23 cellular contexts compared by ENCODE assay signal in the genomic region with DNA sequence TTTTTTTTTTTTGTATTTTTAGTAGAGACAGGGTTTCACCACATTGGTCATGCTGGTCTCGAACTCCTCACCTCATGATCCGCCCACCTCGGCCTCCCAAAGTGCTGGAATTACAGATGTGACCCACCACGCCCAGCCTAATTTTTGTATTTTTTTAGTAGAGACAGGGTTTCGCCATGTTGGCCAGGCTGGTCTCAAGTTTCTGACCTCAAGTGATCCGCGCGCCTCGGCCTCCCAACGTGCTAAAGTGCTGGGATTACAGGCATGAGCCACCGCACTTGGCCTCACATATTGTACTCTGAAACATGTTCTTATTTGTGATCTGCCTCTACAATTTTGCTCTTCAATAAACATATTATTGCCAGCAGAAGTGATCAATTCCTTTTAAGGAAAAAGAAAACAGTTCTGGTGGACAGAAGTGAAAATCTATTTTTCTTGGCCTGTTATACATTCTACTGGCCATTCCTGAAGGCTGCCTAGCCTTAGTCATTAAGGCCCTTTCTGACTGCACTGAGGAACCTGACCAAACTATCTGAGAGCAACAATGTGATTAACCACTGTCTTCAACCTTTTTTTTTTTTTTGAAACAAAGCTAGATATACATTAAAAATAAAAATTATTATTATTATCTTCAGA. TPM values are rescaled to one million over a fixed set of nuclear protein-coding genes. Genes with fewer than 3 reads are reported as not detected.
DNase-seq lines count a peak whose midpoint lies in the region; ATAC-seq and TF ChIP-seq lines count a peak whose summit lies in the region.
"Had no signal": no experiment of that assay in that cellular context is flagged by ENCODE, and none has a peak within 500 bp of the region (broad histone marks: within the 10 kb centered on the region; RNA-seq: fewer than 3 reads in every experiment).

No MANE protein-coding gene starts in this region.

- intact Hi-C loops in gastrocnemius medialis (cut with DNase I; ENCODE audit: low total_unique reads), result loop anchor here (2.0 kb wide), 2 partner anchors 37 to 121 kb away; a partner anchor contains a TSS

- peaks cover 0 to 66% of the 10 kb centered on the region in 2 donors for H3K36me3 ChIP-seq in gastrocnemius medialis
- H3K36me3 ChIP-seq in neural progenitor cell, result peaks cover 15% of the 10 kb centered on the region

- no peaks in the 10 kb centered on the region for H4K20me1 ChIP-seq in neural progenitor cell (ENCODE audit: low read depth)

- no peaks in the 10 kb centered on the region for H3K9me3 ChIP-seq in gastrocnemius medialis
- no peaks in the 10 kb centered on the region for H3K9me3 ChIP-seq in neural progenitor cell (ENCODE audit: low read depth)

- no peak overlapping the region for H3K4me3 Mint-ChIP-seq in neural progenitor cell
- H3K4me3 Mint-ChIP-seq: activated naive CD4-positive, alpha-beta T cell treated with anti-CD3 and anti-CD28 coated beads, Interleukin-2, amount 50 U/mL, for 24 hours; neural crest cell; stimulated activated naive B cell treated with anti-CD40 and anti-IgM and Interleukin-4, amounts not matched to agents 10 μg/mL and 1 μg/mL and 100 μg/mL, for 72 hours had no signal

- DNase-seq in AG09309 (ENCODE audit: low read depth) (peak; percentile 29), amniotic stem cell (lab: John Stamatoyannopoulos, UW) (peak; percentile 15), fibroblast of pulmonary artery (ENCODE audit: low read depth) (peak; percentile 26), gastrocnemius medialis (peak in 1 of 2 donors; percentile 58), NCI-H1105 (lab: John Stamatoyannopoulos, UW) (no peak), neural progenitor cell (ENCODE audit: low spot score) (no peak), NCI-H2171 (lab: John Stamatoyannopoulos, UW) (no peak)
- DNase-seq: activated CD4-positive, alpha-beta T cell treated with anti-CD3 and anti-CD28 coated beads, Interleukin-2, amount 50 U/mL, for 1 hour; activated T-cell treated with anti-CD3 and anti-CD28 coated beads for 4 hours; caudate nucleus; effector CD4-positive, alpha-beta T cell; H7; KG1; left colon; midbrain; NCI-H1092; NCI-H524; retina; stimulated activated naive B cell treated with anti-CD40 and anti-IgM and Interleukin-4, amounts not matched to agents 10 μg/mL and 1 μg/mL and 100 μg/mL, for 72 hours had no signal

- no peak for TF ChIP-seq POLR2A in gastrocnemius medialis (IDR thresholded peaks at IDR 0.05)

- H3K4me1 Mint-ChIP-seq in neural progenitor cell, result no peaks in the 10 kb centered on the region
- H3K4me1 Mint-ChIP-seq: activated naive CD4-positive, alpha-beta T cell treated with anti-CD3 and anti-CD28 coated beads, Interleukin-2, amount 50 U/mL, for 24 hours; neural crest cell had no signal

- no peak overlapping the region for H3K27ac Mint-ChIP-seq in neural progenitor cell
- H3K27ac Mint-ChIP-seq: activated naive CD4-positive, alpha-beta T cell treated with anti-CD3 and anti-CD28 coated beads, Interleukin-2, amount 50 U/mL, for 24 hours; stimulated activated naive B cell treated with anti-CD40 and anti-IgM and Interleukin-4, amounts not matched to agents 10 μg/mL and 1 μg/mL and 100 μg/mL, for 72 hours had no signal

- TF ChIP-seq CTCF in AG09309 (IDR thresholded peaks at IDR 0.05; ENCODE audit: control insufficient read depth, insufficient read depth, low read depth, low read length, missing control alignments) (no peak), fibroblast of pulmonary artery (IDR thresholded peaks at IDR 0.05; ENCODE audit: low read length, missing control alignments) (no peak), gastrocnemius medialis (IDR thresholded peaks at IDR 0.05 in 4 of 5, conservative IDR thresholded peaks at IDR 0.05 in 1 of 5) (no peak), neural progenitor cell (IDR thresholded peaks at IDR 0.05) (no peak)

- no peaks in the 10 kb centered on the region for H3K9me3 Mint-ChIP-seq in neural progenitor cell
- H3K9me3 Mint-ChIP-seq: activated naive CD4-positive, alpha-beta T cell treated with anti-CD3 and anti-CD28 coated beads, Interleukin-2, amount 50 U/mL, for 24 hours; neural crest cell; stimulated activated naive B cell treated with anti-CD40 and anti-IgM and Interleukin-4, amounts not matched to agents 10 μg/mL and 1 μg/mL and 100 μg/mL, for 72 hours had no signal

- in situ Hi-C loops in gastrocnemius medialis (cut with MboI; ENCODE audit: low sequenced_read_pairs in 4 of 4), result no loop called here

- H3F3A ChIP-seq in neural progenitor cell (ENCODE audit: low read depth), result no peaks in the 10 kb centered on the region

- H3K4me2 ChIP-seq in neural progenitor cell, result no peak overlapping the region

- H3K27me3 Mint-ChIP-seq in neural progenitor cell (ENCODE audit: insufficient read depth, low read depth), result no peaks in the 10 kb centered on the region
- H3K27me3 Mint-ChIP-seq: activated naive CD4-positive, alpha-beta T cell treated with anti-CD3 and anti-CD28 coated beads, Interleukin-2, amount 50 U/mL, for 24 hours; stimulated activated naive B cell treated with anti-CD40 and anti-IgM and Interleukin-4, amounts not matched to agents 10 μg/mL and 1 μg/mL and 100 μg/mL, for 72 hours had no signal

- ATAC-seq in gastrocnemius medialis, result peak; percentile 20 to 48
- ATAC-seq in HG03571 (IDR thresholded peaks at IDR 0.05; ENCODE audit: unreplicated experiment), result no peak
- ATAC-seq: left colon; stimulated activated naive B cell treated with anti-CD40 and anti-IgM and Interleukin-4, amounts not matched to agents 10 μg/mL and 1 μg/mL and 100 μg/mL, for 72 hours had no signal

- H3K4me3 ChIP-seq in AG09309 (ENCODE audit: control insufficient read depth, low read depth, low read length), result no peak overlapping the region
- no peak overlapping the region for H3K4me3 ChIP-seq in fibroblast of pulmonary artery (replicated peaks; ENCODE audit: low read depth, low read length)
- H3K4me3 ChIP-seq in gastrocnemius medialis, result no peak overlapping the region
- H3K4me3 ChIP-seq in neural progenitor cell, result no peak overlapping the region

- H3K9ac ChIP-seq in neural progenitor cell, result no peak overlapping the region

- peak overlapping the region; percentile 69 to 84 (median 80) for H3K27ac ChIP-seq in gastrocnemius medialis
- no peak overlapping the region for H3K27ac ChIP-seq in neural progenitor cell
- H3K27ac ChIP-seq: RWPE1 had no signal

- H3K27me3 ChIP-seq in gastrocnemius medialis, result no peaks in the 10 kb centered on the region
- no peaks in the 10 kb centered on the region for H3K27me3 ChIP-seq in neural progenitor cell

- peaks cover 22 to 49% of the 10 kb centered on the region in 2 donors for H3K4me1 ChIP-seq in gastrocnemius medialis
- H3K4me1 ChIP-seq in neural progenitor cell, result no peaks in the 10 kb centered on the region

- H3K36me3 Mint-ChIP-seq in neural progenitor cell, result peaks cover 28% of the 10 kb centered on the region

- H3K79me2 ChIP-seq in neural progenitor cell (ENCODE audit: low read depth), result no peaks in the 10 kb centered on the region

- H2AFZ ChIP-seq in neural progenitor cell (replicated peaks), result no peak overlapping the region

RNA-seq across cellular contexts. Expression of a gene that starts 36.1 kb away (rescaled TPM):
- 100 to 1,000 TPM in 3 of 4 donors, 10 to 100 TPM in 1; 73.8 to 113 (median 109) TPM for total RNA-seq in gastrocnemius medialis
- 206 and 365 TPM in 2 replicates for total RNA-seq in neural progenitor cell (ENCODE audit: low replicate concordance)

RNA-seq across cellular contexts. Expression of a gene that starts 54.4 kb away (rescaled TPM):
- total RNA-seq in gastrocnemius medialis (10 to 100 TPM; 25.6 to 35.7 (median 28.0) TPM), neural progenitor cell (ENCODE audit: low replicate concordance) (51.4 and 79.6 TPM in 2 replicates)

Comparison
In these comparisons a context has a peak if more than half of its experiments do, and no peak if none do; other contexts are left out.
1. DNase-seq: peak in AG09309 (single experiment), amniotic stem cell (single experiment) and fibroblast of pulmonary artery (single experiment); none in NCI-H1105 (single experiment), neural progenitor cell (single experiment) and NCI-H2171 (single experiment).